In genomic region chr14:102768223-102769048, GRCh38 we compare ENCODE assay signal across 8 cellular contexts. TPM values are rescaled to one million over a fixed set of nuclear protein-coding genes. Genes with fewer than 3 reads are reported as not detected.
DNase-seq lines count a peak whose midpoint lies in the region; ATAC-seq and TF ChIP-seq lines count a peak whose summit lies in the region.

No MANE protein-coding gene starts in this region.

- TF ChIP-seq POLR2A in gastroesophageal sphincter (IDR thresholded peaks at IDR 0.05), result no peak

- H3K27ac Mint-ChIP-seq in Calu3 (ENCODE audit: unreplicated experiment), result no peak overlapping the region

- CTCF ChIA-PET in Calu3 (lab: Charles Lee), result interaction anchor here (0.6 kb wide), 1 partner anchor 43 kb away, joined by 4 read pairs; no protein-coding TSS in a partner anchor

- H3K4me1 ChIP-seq in gastroesophageal sphincter, result no peaks in the 10 kb centered on the region

- TF ChIP-seq CTCF in gastroesophageal sphincter (IDR thresholded peaks at IDR 0.05) (no peak), Calu3 (IDR thresholded peaks at IDR 0.05; ENCODE audit: unreplicated experiment) (no peak)

- peaks cover 34% of the 10 kb centered on the region for H3K27me3 Mint-ChIP-seq in Calu3 (ENCODE audit: unreplicated experiment)

- DNase-seq in GF-D8 (lab: John Stamatoyannopoulos, UW) (peak; percentile 54), NCI-H345 treated with DMSO at 0.1 percent for 48 hours (lab: John Stamatoyannopoulos, UW; ENCODE audit: unreplicated experiment) (no peak), DMS153 treated with DMSO at 0.1 percent for 48 hours (lab: John Stamatoyannopoulos, UW; ENCODE audit: unreplicated experiment) (no peak), Calu3 (no peak)
- no peak for DNase-seq in NK-92 treated with Interleukin-12 subunit alpha and Interleukin-12 subunit beta, amount 100 ng/mL, for 24 hours (lab: John Stamatoyannopoulos, UW)

- ATAC-seq in GM19438 (IDR thresholded peaks at IDR 0.05; ENCODE audit: low read depth, unreplicated experiment) (peak; percentile 50), HG03469 (IDR thresholded peaks at IDR 0.05; ENCODE audit: unreplicated experiment) (peak; percentile 40), gastroesophageal sphincter (peak; percentile 39)

- H3K9me3 Mint-ChIP-seq in Calu3 (ENCODE audit: low read depth, unreplicated experiment), result no peaks in the 10 kb centered on the region

- intact Hi-C loops in Calu3 (cut with micrococcal nuclease; ENCODE audit: unreplicated experiment), result no loop called here

- H3K4me3 ChIP-seq in gastroesophageal sphincter, result no peak overlapping the region

- WGBS in gastroesophageal sphincter (ENCODE audit: low coverage in 1 of 2), 2 donors, result 86 to 96% methylated on average over 8 to 14 of the region's 19 CpGs

- TF ChIP-seq EP300 in gastroesophageal sphincter (IDR thresholded peaks at IDR 0.05), result no peak

- H3K9me3 ChIP-seq in gastroesophageal sphincter, result no peaks in the 10 kb centered on the region

- no peak overlapping the region for H3K4me3 Mint-ChIP-seq in Calu3 (ENCODE audit: low read depth, unreplicated experiment)

- H3K36me3 ChIP-seq in gastroesophageal sphincter, result no peaks in the 10 kb centered on the region

- no peaks in the 10 kb centered on the region for H3K4me1 Mint-ChIP-seq in Calu3 (ENCODE audit: low read depth, unreplicated experiment)

- H3K27me3 ChIP-seq in gastroesophageal sphincter, result no peaks in the 10 kb centered on the region

- H3K27ac ChIP-seq in gastroesophageal sphincter, result no peak overlapping the region

- no peaks in the 10 kb centered on the region for H3K36me3 Mint-ChIP-seq in Calu3 (ENCODE audit: insufficient read depth, unreplicated experiment)

- BruUV-seq in Calu3 (replicated peaks; lab: Mats Ljungman, UMichigan), result no TSS peak

RNA-seq across cellular contexts. Expression of gene TRAF3, which starts 8.8 kb away (rescaled TPM):
- total RNA-seq in gastroesophageal sphincter (10 to 100 TPM; 10.9 to 29.0 (median 18.7) TPM), Calu3 (2022) (24.2 and 24.8 TPM in 2 replicates)
